In genomic region chr17:34412534-34412933, GRCh38 we compare ENCODE assay signal across 29 cellular contexts. TPM values are rescaled to one million over a fixed set of nuclear protein-coding genes. Genes with fewer than 3 reads are reported as not detected.
"Had no signal": no experiment of that assay in that cellular context is flagged by ENCODE, and none has a peak within 500 bp of the region (broad histone marks: within the 10 kb centered on the region; RNA-seq: fewer than 3 reads in every experiment).

No MANE protein-coding gene starts in this region.

- H3K4me2 ChIP-seq: smooth muscle cell had no signal

- H3K4me1 ChIP-seq: breast epithelium, heart right ventricle, left ventricle myocardium inferior, right atrium auricular region, stomach, thyroid gland had no signal

- DNase-seq: activated CD4-positive, alpha-beta memory T cell treated with anti-CD3 and anti-CD28 coated beads, Interleukin-2, amount 10 ng/mL, durations not matched to agents 7 days and 5 days; activated CD4-positive, alpha-beta T cell treated with anti-CD3 and anti-CD28 coated beads, Interleukin-2, amount 10 ng/mL, durations not matched to agents 24 days and 14 days; activated CD4-positive, CD25-positive, alpha-beta regulatory T cell treated with anti-CD3 and anti-CD28 coated beads, Interleukin-2, amount 50 U/mL, for 72 hours; activated naive CD4-positive, alpha-beta T cell; activated T-cell treated with anti-CD3 and anti-CD28 coated beads, Interleukin-2, amount 50 U/mL, for 72 hours; central memory CD4-positive, alpha-beta T cell; endodermal cell; esophagus squamous epithelium; foreskin melanocyte; heart right ventricle; left ventricle myocardium inferior; mesendoderm; natural killer cell; stimulated activated CD4-positive, alpha-beta T cell treated with anti-CD3 and anti-CD28 coated beads, Interleukin-1b, Interleukin-23, amount 100 ng/mL, for 48 hours; stimulated activated CD4-positive, alpha-beta T cell treated with anti-CD3 and anti-CD28 coated beads, Interleukin-4, amount 100 ng/mL, for 4 hours; stimulated activated CD8-positive, alpha-beta memory T cell treated with anti-CD3 and anti-CD28 coated beads, Interleukin-4, amount 100 ng/mL, for 48 hours; stomach; thyroid gland had no signal

- H3K36me3 ChIP-seq: breast epithelium, esophagus squamous epithelium, heart right ventricle, left ventricle myocardium inferior, right atrium auricular region, stomach, thyroid gland had no signal

- H3K9me3 ChIP-seq: breast epithelium, esophagus squamous epithelium, heart right ventricle, left ventricle myocardium inferior, right atrium auricular region, stomach, thyroid gland had no signal

- FAIRE-seq: islet of Langerhans had no signal

- H3K27ac ChIP-seq: breast epithelium, esophagus squamous epithelium, heart right ventricle, left ventricle myocardium inferior, right atrium auricular region, stomach, thyroid gland had no signal

- H3K27me3 ChIP-seq: right atrium auricular region had no signal

- H3K4me3 ChIP-seq: breast epithelium, esophagus squamous epithelium, heart right ventricle, left ventricle myocardium inferior, lung, right atrium auricular region, smooth muscle cell, stomach, thyroid gland had no signal

RNA-seq across cellular contexts. Expression of gene CCL1, which starts 49.5 kb away (rescaled TPM):
- total RNA-seq: activated naive CD4-positive, alpha-beta T cell treated with anti-CD3 and anti-CD28 coated beads, Interleukin-2, amount 50 U/mL, for 72 hours; activated T-cell treated with anti-CD3 and anti-CD28 coated beads, Interleukin-2, amount 50 U/mL, for 72 hours; breast epithelium; endodermal cell; esophagus squamous epithelium; glomerular endothelial cell; heart right ventricle; left ventricle myocardium inferior; lung; mononuclear cell; natural killer cell; omental fat pad; pulmonary artery endothelial cell; right atrium auricular region; smooth muscle cell; stomach; thyroid gland; ureter had no signal
- polyA plus RNA-seq: heart right ventricle, smooth muscle cell, stomach had no signal

RNA-seq across cellular contexts. Expression of gene CCL13, which starts 56.3 kb away (rescaled TPM):
- total RNA-seq: activated CD4-positive, alpha-beta memory T cell treated with anti-CD3 and anti-CD28 coated beads, Interleukin-2, amount 10 ng/mL, durations not matched to agents 7 days and 5 days; activated CD4-positive, alpha-beta T cell treated with anti-CD3 and anti-CD28 coated beads, Interleukin-2, amount 10 ng/mL, durations not matched to agents 24 days and 14 days; activated naive CD4-positive, alpha-beta T cell treated with anti-CD3 and anti-CD28 coated beads, Interleukin-2, amount 50 U/mL, for 72 hours; activated T-cell treated with anti-CD3 and anti-CD28 coated beads, Interleukin-2, amount 50 U/mL, for 72 hours; endodermal cell; glomerular endothelial cell; mononuclear cell; natural killer cell; pulmonary artery endothelial cell; smooth muscle cell had no signal
- polyA plus RNA-seq: smooth muscle cell had no signal
